Comparison of ENCODE assay signal across 1 cellular context in genomic region chr19:17475541-17476115, GRCh38.
A peak's percentile ranks its signal among the peaks of the same experiment; 100 is the strongest.
TF ChIP-seq lines count a peak whose summit lies in the region.

No MANE protein-coding gene starts in this region.

TF ChIP-seq in HepG2, 621 proteins besides CTCF, POLR2A, EP300 and RAD21 (continued from another document and continues in another):
- TF ChIP-seq ZNF263 (CRISPR knock-in tag; IDR thresholded peaks at IDR 0.05): 0 out of 2 replicates have a peak, but pooled peaks have one; percentile 13
- TF ChIP-seq, protein P1, sequence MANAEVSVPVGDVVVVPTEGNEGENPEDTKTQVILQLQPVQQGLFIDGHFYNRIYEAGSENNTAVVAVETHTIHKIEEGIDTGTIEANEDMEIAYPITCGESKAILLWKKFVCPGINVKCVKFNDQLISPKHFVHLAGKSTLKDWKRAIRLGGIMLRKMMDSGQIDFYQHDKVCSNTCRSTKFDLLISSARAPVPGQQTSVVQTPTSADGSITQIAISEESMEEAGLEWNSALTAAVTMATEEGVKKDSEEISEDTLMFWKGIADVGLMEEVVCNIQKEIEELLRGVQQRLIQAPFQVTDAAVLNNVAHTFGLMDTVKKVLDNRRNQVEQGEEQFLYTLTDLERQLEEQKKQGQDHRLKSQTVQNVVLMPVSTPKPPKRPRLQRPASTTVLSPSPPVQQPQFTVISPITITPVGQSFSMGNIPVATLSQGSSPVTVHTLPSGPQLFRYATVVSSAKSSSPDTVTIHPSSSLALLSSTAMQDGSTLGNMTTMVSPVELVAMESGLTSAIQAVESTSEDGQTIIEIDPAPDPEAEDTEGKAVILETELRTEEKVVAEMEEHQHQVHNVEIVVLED (CRISPR knock-in tag; IDR thresholded peaks at IDR 0.05; ENCODE audit: borderline replicate concordance): no peak
- TF ChIP-seq ARNT2 (CRISPR knock-in tag; IDR thresholded peaks at IDR 0.05; ENCODE audit: low read depth): no peak
- no peak for TF ChIP-seq ONECUT2 (CRISPR knock-in tag; IDR thresholded peaks at IDR 0.05)
- TF ChIP-seq PRPF4 (IDR thresholded peaks at IDR 0.05; ENCODE audit: low read depth, low read length, poor library complexity, severe bottlenecking): no peak
- no peak for TF ChIP-seq MTA3 (CRISPR knock-in tag; IDR thresholded peaks at IDR 0.05)
- TF ChIP-seq ZBTB42 (CRISPR knock-in tag; IDR thresholded peaks at IDR 0.05): no peak
- TF ChIP-seq ZNF629 (CRISPR knock-in tag; conservative IDR thresholded peaks at IDR 0.05): no peak
- TF ChIP-seq ZNF737 (CRISPR knock-in tag; IDR thresholded peaks at IDR 0.05; ENCODE audit: borderline replicate concordance): no peak
- 0 out of 2 replicates have a peak, but pooled peaks have one; percentile 51 for TF ChIP-seq ZNF430 (CRISPR knock-in tag; IDR thresholded peaks at IDR 0.05)
- no peak for TF ChIP-seq POLR2AphosphoS5 (IDR thresholded peaks at IDR 0.05; ENCODE audit: low read depth, low read length)
- no peak for TF ChIP-seq ZNF33A (CRISPR knock-in tag; IDR thresholded peaks at IDR 0.05; ENCODE audit: borderline replicate concordance)
- no peak for TF ChIP-seq HOXD1 (CRISPR knock-in tag; IDR thresholded peaks at IDR 0.05)
- TF ChIP-seq ATF1 (CRISPR knock-in tag; IDR thresholded peaks at IDR 0.05): no peak
- peak; percentile 44; the same call in 1 of the 2 replicates for TF ChIP-seq SOX5 (CRISPR knock-in tag; IDR thresholded peaks at IDR 0.05; ENCODE audit: borderline replicate concordance)
- TF ChIP-seq PPARG (CRISPR knock-in tag; conservative IDR thresholded peaks at IDR 0.05): no peak
- TF ChIP-seq HMGXB4 (CRISPR knock-in tag; IDR thresholded peaks at IDR 0.05; ENCODE audit: borderline replicate concordance in 1 of 2, low read depth in 1 of 2): no peak; a peak in 1 of 4 replicates
- TF ChIP-seq NFRKB (IDR thresholded peaks at IDR 0.05): no peak
- TF ChIP-seq POGK (CRISPR knock-in tag; conservative IDR thresholded peaks at IDR 0.05): no peak
- TF ChIP-seq ZNF354B (CRISPR knock-in tag; IDR thresholded peaks at IDR 0.05): no peak
- TF ChIP-seq RELA (CRISPR knock-in tag; IDR thresholded peaks at IDR 0.05): no peak
- TF ChIP-seq, protein P2, sequence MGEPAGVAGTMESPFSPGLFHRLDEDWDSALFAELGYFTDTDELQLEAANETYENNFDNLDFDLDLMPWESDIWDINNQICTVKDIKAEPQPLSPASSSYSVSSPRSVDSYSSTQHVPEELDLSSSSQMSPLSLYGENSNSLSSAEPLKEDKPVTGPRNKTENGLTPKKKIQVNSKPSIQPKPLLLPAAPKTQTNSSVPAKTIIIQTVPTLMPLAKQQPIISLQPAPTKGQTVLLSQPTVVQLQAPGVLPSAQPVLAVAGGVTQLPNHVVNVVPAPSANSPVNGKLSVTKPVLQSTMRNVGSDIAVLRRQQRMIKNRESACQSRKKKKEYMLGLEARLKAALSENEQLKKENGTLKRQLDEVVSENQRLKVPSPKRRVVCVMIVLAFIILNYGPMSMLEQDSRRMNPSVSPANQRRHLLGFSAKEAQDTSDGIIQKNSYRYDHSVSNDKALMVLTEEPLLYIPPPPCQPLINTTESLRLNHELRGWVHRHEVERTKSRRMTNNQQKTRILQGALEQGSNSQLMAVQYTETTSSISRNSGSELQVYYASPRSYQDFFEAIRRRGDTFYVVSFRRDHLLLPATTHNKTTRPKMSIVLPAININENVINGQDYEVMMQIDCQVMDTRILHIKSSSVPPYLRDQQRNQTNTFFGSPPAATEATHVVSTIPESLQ (CRISPR knock-in tag; conservative IDR thresholded peaks at IDR 0.05): no peak
- TF ChIP-seq RFXANK (CRISPR knock-in tag; IDR thresholded peaks at IDR 0.05): no peak
- no peak for TF ChIP-seq NFIB (CRISPR knock-in tag; IDR thresholded peaks at IDR 0.05; ENCODE audit: borderline replicate concordance)
- peak; percentile 56; the same call in 1 of the 2 replicates for TF ChIP-seq AHDC1 (CRISPR knock-in tag; IDR thresholded peaks at IDR 0.05; ENCODE audit: borderline replicate concordance)
- TF ChIP-seq KLF11 (CRISPR knock-in tag; IDR thresholded peaks at IDR 0.05): no peak
- TF ChIP-seq ARHGAP35 (CRISPR knock-in tag; IDR thresholded peaks at IDR 0.05; ENCODE audit: borderline replicate concordance): no peak
- no peak for TF ChIP-seq ZNF207 (IDR thresholded peaks at IDR 0.05; ENCODE audit: borderline replicate concordance)
- TF ChIP-seq, protein P3, sequence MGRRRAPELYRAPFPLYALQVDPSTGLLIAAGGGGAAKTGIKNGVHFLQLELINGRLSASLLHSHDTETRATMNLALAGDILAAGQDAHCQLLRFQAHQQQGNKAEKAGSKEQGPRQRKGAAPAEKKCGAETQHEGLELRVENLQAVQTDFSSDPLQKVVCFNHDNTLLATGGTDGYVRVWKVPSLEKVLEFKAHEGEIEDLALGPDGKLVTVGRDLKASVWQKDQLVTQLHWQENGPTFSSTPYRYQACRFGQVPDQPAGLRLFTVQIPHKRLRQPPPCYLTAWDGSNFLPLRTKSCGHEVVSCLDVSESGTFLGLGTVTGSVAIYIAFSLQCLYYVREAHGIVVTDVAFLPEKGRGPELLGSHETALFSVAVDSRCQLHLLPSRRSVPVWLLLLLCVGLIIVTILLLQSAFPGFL (CRISPR knock-in tag; IDR thresholded peaks at IDR 0.05): no peak
- peak; percentile 55 for TF ChIP-seq RXRB (CRISPR knock-in tag; IDR thresholded peaks at IDR 0.05; ENCODE audit: borderline replicate concordance)
- TF ChIP-seq ZNF136 (CRISPR knock-in tag; IDR thresholded peaks at IDR 0.05; ENCODE audit: low read depth): no peak
- 0 out of 2 replicates have a peak, but pooled peaks have one; percentile 19 for TF ChIP-seq KDM2A (CRISPR knock-in tag; IDR thresholded peaks at IDR 0.05; ENCODE audit: borderline replicate concordance, low read depth)
- TF ChIP-seq ZNF224 (CRISPR knock-in tag; IDR thresholded peaks at IDR 0.05): no peak
- no peak for TF ChIP-seq BCL3 (CRISPR knock-in tag; IDR thresholded peaks at IDR 0.05)
- TF ChIP-seq, protein P4, sequence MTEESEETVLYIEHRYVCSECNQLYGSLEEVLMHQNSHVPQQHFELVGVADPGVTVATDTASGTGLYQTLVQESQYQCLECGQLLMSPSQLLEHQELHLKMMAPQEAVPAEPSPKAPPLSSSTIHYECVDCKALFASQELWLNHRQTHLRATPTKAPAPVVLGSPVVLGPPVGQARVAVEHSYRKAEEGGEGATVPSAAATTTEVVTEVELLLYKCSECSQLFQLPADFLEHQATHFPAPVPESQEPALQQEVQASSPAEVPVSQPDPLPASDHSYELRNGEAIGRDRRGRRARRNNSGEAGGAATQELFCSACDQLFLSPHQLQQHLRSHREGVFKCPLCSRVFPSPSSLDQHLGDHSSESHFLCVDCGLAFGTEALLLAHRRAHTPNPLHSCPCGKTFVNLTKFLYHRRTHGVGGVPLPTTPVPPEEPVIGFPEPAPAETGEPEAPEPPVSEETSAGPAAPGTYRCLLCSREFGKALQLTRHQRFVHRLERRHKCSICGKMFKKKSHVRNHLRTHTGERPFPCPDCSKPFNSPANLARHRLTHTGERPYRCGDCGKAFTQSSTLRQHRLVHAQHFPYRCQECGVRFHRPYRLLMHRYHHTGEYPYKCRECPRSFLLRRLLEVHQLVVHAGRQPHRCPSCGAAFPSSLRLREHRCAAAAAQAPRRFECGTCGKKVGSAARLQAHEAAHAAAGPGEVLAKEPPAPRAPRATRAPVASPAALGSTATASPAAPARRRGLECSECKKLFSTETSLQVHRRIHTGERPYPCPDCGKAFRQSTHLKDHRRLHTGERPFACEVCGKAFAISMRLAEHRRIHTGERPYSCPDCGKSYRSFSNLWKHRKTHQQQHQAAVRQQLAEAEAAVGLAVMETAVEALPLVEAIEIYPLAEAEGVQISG (CRISPR knock-in tag; IDR thresholded peaks at IDR 0.05): 0 out of 2 replicates have a peak, but pooled peaks have one; percentile 24
- no peak; the same call in 1 of the 2 replicates for TF ChIP-seq MYNN (CRISPR knock-in tag; IDR thresholded peaks at IDR 0.05; ENCODE audit: low read depth)
- no peak for TF ChIP-seq ZNF674 (CRISPR knock-in tag; IDR thresholded peaks at IDR 0.05; ENCODE audit: low read depth)
